16 cellular contexts compared by ENCODE assay signal in the genomic region with DNA sequence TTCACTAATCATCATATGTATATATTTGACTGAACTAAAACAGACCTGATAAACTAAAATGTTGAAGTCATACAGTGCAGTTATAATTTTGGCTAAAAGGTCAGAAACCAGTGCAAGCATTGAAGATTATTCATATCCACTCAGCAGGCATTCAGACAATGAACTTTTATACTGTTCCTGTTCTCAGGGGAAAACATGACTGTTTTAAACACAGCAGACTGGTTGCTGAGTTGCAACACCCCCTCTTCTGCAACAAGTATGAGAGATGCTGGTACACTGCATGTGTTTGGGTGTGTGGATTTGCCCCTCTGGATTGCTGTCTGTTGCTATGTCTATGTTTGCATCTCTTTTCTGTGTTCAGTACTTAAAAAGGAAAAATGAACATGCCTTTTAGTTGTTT.
DNase-seq lines count a peak whose midpoint lies in the region; ATAC-seq lines count a peak whose summit lies in the region.
"Had no signal": no experiment of that assay in that cellular context is flagged by ENCODE, and none has a peak within 500 bp of the region (broad histone marks: within the 10 kb centered on the region; RNA-seq: fewer than 3 reads in every experiment).

No MANE protein-coding gene starts in this region.

- in situ Hi-C loops in SK-MEL-5 (cut with HindIII; ENCODE audit: low pct_unique_long_range_greater_than_20kb, low sequenced_read_pairs): no loop called here

- intact Hi-C loops in sciatic nerve (cut with DNase I): no loop called here

- ATAC-seq in sciatic nerve (peak; percentile 84), GM21360 (IDR thresholded peaks at IDR 0.05; ENCODE audit: unreplicated experiment) (no peak)
- ATAC-seq: CD8-positive, alpha-beta T cell; mucosa of descending colon had no signal

- peak; percentile 21 for DNase-seq in HCEC 1CT
- DNase-seq in SK-MEL-5 (ENCODE audit: low read depth, low spot score): peak; percentile 89
- DNase-seq in fibroblast of peridontal ligament (ENCODE audit: extremely low read depth): peak; percentile 73
- no peak for DNase-seq in sciatic nerve (ENCODE audit: low spot score)
- no peak for DNase-seq in activated CD8-positive, alpha-beta memory T cell treated with anti-CD3 and anti-CD28 coated beads, Interleukin-2, amount 50 U/mL, for 48 hours
- DNase-seq in NCI-H1694 (lab: John Stamatoyannopoulos, UW): no peak
- DNase-seq: activated CD4-positive, alpha-beta T cell treated with anti-CD3 and anti-CD28 coated beads, Interleukin-2, amount 10 ng/mL, durations not matched to agents 7 days and 5 days; AML-193; CD8-positive, alpha-beta T cell; Karpas-422; mucosa of descending colon; NCI-H1048; NCI-H187; nephron progenitor cell; stimulated activated CD8-positive, alpha-beta memory T cell treated with anti-CD3 and anti-CD28 coated beads, Interleukin-4, amount 100 ng/mL, for 48 hours had no signal

Comparison
In these comparisons a context has a peak if more than half of its experiments do, and no peak if none do; other contexts are left out.
1. DNase-seq: peak in HCEC 1CT (single experiment), SK-MEL-5 (single experiment) and fibroblast of peridontal ligament (single experiment); none in sciatic nerve (single experiment), activated CD8-positive, alpha-beta memory T cell treated with anti-CD3 and anti-CD28 coated beads, Interleukin-2, amount 50 U/mL, for 48 hours (single experiment) and NCI-H1694 (single experiment).